Comparison of ENCODE assay signal across 22 cellular contexts in the genomic region with DNA sequence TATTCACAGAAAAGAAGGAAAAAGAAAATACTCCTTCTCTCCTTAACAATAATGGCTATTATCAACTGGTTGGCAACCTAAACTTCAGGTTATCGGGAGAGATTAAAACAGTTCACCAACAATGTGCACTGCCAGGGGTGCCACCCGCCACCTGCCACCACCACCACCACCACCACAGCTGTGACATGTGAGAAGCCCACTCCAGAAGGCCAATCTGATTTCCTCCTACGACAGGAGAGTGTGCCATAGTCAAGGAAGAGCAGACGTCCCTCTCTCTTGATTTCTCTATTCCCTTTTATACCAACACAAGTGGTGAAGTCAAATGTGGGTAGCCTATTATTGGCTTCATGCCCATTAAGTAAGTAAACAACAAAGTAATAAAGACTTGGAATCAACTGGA. TPM values are rescaled to one million over a fixed set of nuclear protein-coding genes. Genes with fewer than 3 reads are reported as not detected.
DNase-seq lines count a peak whose midpoint lies in the region; ATAC-seq and TF ChIP-seq lines count a peak whose summit lies in the region.
"Had no signal": no experiment of that assay in that cellular context is flagged by ENCODE, and none has a peak within 500 bp of the region (broad histone marks: within the 10 kb centered on the region; RNA-seq: fewer than 3 reads in every experiment).

No MANE protein-coding gene starts in this region.

- no peak for ATAC-seq in activated naive CD8-positive, alpha-beta T cell treated with anti-CD3 and anti-CD28 coated beads, Interleukin-2, amount 50 U/mL, for 24 hours
- ATAC-seq: CD8-positive, alpha-beta T cell; left ventricle myocardium superior; stimulated activated naive CD8-positive, alpha-beta T cell treated with anti-CD3 and anti-CD28 coated beads, Interleukin-15, amount 100 ng/mL, for 72 hours had no signal

- no peak overlapping the region for H3K23ac ChIP-seq in mesenchymal stem cell (ENCODE audit: low read length in 2 of 2)

- H3K4me3 ChIP-seq in mesenchymal stem cell (ENCODE audit: insufficient read depth in 1 of 2, low read depth in 1 of 2, low read length in 2 of 2) (no peak overlapping the region), spleen (no peak overlapping the region), breast epithelium (no peak overlapping the region)
- H3K4me3 ChIP-seq: right atrium auricular region, SJCRH30, tibial artery had no signal

- H3K27ac Mint-ChIP-seq in activated naive CD8-positive, alpha-beta T cell, result peak overlapping the region; percentile 43
- H3K27ac Mint-ChIP-seq in activated naive CD8-positive, alpha-beta T cell treated with anti-CD3 and anti-CD28 coated beads, Interleukin-2, amount 50 U/mL, for 24 hours, result no peak overlapping the region
- H3K27ac Mint-ChIP-seq: activated CD4-positive, alpha-beta memory T cell treated with anti-CD3 and anti-CD28 coated beads, Interleukin-2, amount 10 ng/mL, durations not matched to agents 7 days and 5 days; mesothelial cell of epicardium; nephron progenitor cell had no signal

- H3K27ac ChIP-seq in mesenchymal stem cell (ENCODE audit: low read length, poor library complexity, severe bottlenecking) (no peak overlapping the region), spleen (no peak overlapping the region), breast epithelium (no peak overlapping the region)
- H3K27ac ChIP-seq: parathyroid adenoma, right atrium auricular region, SJCRH30, tibial artery had no signal

- H3K9ac ChIP-seq in mesenchymal stem cell (ENCODE audit: low read length), result no peak overlapping the region
- H3K9ac ChIP-seq: parathyroid adenoma had no signal

- 95% methylated on average over 3 of the region's 4 CpGs for WGBS in mesenchymal stem cell
- WGBS in spleen, 5 donors, result 51 to 72% (median 63%) methylated on average over 4 of the region's 4 CpGs

- H3K27me3 ChIP-seq in mesenchymal stem cell (ENCODE audit: control insufficient read depth in 1 of 2, insufficient read depth in 1 of 2, low read length in 2 of 2) (no peaks in the 10 kb centered on the region), spleen (replicated peaks in 1 of 7) (peaks cover 0 to 8% (median 0%) of the 10 kb centered on the region in 7 donors), breast epithelium (no peaks in the 10 kb centered on the region)
- H3K27me3 ChIP-seq: right atrium auricular region, SJCRH30, tibial artery had no signal

- H3K18ac ChIP-seq in mesenchymal stem cell (ENCODE audit: low read depth in 1 of 2, low read length in 2 of 2), result no peak overlapping the region

- no peak overlapping the region for H2BK120ac ChIP-seq in mesenchymal stem cell (ENCODE audit: low read depth, low read length)

- H3K36me3 ChIP-seq in mesenchymal stem cell (ENCODE audit: control insufficient read depth in 1 of 2, insufficient read depth in 2 of 2, low read depth in 1 of 2, low read length in 2 of 2) (no peaks in the 10 kb centered on the region), spleen (no peaks in the 10 kb centered on the region), breast epithelium (no peaks in the 10 kb centered on the region)
- H3K36me3 ChIP-seq: right atrium auricular region, tibial artery had no signal

- H3K9me3 Mint-ChIP-seq in activated naive CD8-positive, alpha-beta T cell (ENCODE audit: low read depth), result no peaks in the 10 kb centered on the region
- H3K9me3 Mint-ChIP-seq in activated naive CD8-positive, alpha-beta T cell treated with anti-CD3 and anti-CD28 coated beads, Interleukin-2, amount 50 U/mL, for 24 hours, result no peaks in the 10 kb centered on the region
- H3K9me3 Mint-ChIP-seq: activated CD4-positive, alpha-beta memory T cell treated with anti-CD3 and anti-CD28 coated beads, Interleukin-2, amount 10 ng/mL, durations not matched to agents 7 days and 5 days; activated naive CD4-positive, alpha-beta T cell treated with anti-CD3 and anti-CD28 coated beads for 36 hours; CD8-positive, alpha-beta T cell; mesothelial cell of epicardium; nephron progenitor cell had no signal

- H3K4me1 ChIP-seq in mesenchymal stem cell (ENCODE audit: control insufficient read depth, insufficient read depth, low read depth, low read length) (peaks cover 4% of the 10 kb centered on the region), spleen (peaks cover 0 to 85% (median 40%) of the 10 kb centered on the region in 6 donors), breast epithelium (no peaks in the 10 kb centered on the region)
- H3K4me1 ChIP-seq: SJCRH30 had no signal

- H2BK5ac ChIP-seq in mesenchymal stem cell (ENCODE audit: low read depth, low read length, poor library complexity, severe bottlenecking), result no peak overlapping the region

- no peak overlapping the region for H2BK12ac ChIP-seq in mesenchymal stem cell (ENCODE audit: low read length in 2 of 2)

- no peak overlapping the region for H3K4ac ChIP-seq in mesenchymal stem cell (ENCODE audit: low read depth in 1 of 2, low read length in 2 of 2)

- peaks cover 68% of the 10 kb centered on the region for H3K4me1 Mint-ChIP-seq in activated naive CD8-positive, alpha-beta T cell (ENCODE audit: low read depth)
- peaks cover 54% of the 10 kb centered on the region for H3K4me1 Mint-ChIP-seq in activated naive CD8-positive, alpha-beta T cell treated with anti-CD3 and anti-CD28 coated beads, Interleukin-2, amount 50 U/mL, for 24 hours

- peak overlapping the region; percentile 49 for H4K8ac ChIP-seq in mesenchymal stem cell (ENCODE audit: low read length)

- H2AFZ ChIP-seq in mesenchymal stem cell (ENCODE audit: low read depth, low read length), result no peak overlapping the region
- H2AFZ ChIP-seq: parathyroid adenoma had no signal

- H3K9me3 ChIP-seq in mesenchymal stem cell (ENCODE audit: control insufficient read depth, low read length), result no peaks in the 10 kb centered on the region
- H3K9me3 ChIP-seq in spleen, result no peaks in the 10 kb centered on the region
- no peaks in the 10 kb centered on the region for H3K9me3 ChIP-seq in breast epithelium
- H3K9me3 ChIP-seq: right atrium auricular region, SJCRH30, tibial artery had no signal

- H3K27me3 Mint-ChIP-seq in activated naive CD8-positive, alpha-beta T cell, result no peaks in the 10 kb centered on the region
- H3K27me3 Mint-ChIP-seq in activated naive CD8-positive, alpha-beta T cell treated with anti-CD3 and anti-CD28 coated beads, Interleukin-2, amount 50 U/mL, for 24 hours, result no peaks in the 10 kb centered on the region
- H3K27me3 Mint-ChIP-seq: activated CD4-positive, alpha-beta memory T cell treated with anti-CD3 and anti-CD28 coated beads, Interleukin-2, amount 10 ng/mL, durations not matched to agents 7 days and 5 days; stimulated activated naive CD8-positive, alpha-beta T cell treated with anti-CD3 and anti-CD28 coated beads, Interleukin-15, amount 100 ng/mL, for 72 hours had no signal

- H3K36me3 Mint-ChIP-seq in activated naive CD8-positive, alpha-beta T cell, result peaks cover 10% of the 10 kb centered on the region
- peaks cover 3% of the 10 kb centered on the region for H3K36me3 Mint-ChIP-seq in activated naive CD8-positive, alpha-beta T cell treated with anti-CD3 and anti-CD28 coated beads, Interleukin-2, amount 50 U/mL, for 24 hours (ENCODE audit: low read depth)
- H3K36me3 Mint-ChIP-seq: mesothelial cell of epicardium had no signal

- H3K14ac ChIP-seq in mesenchymal stem cell (ENCODE audit: low read length in 2 of 2), result no peak overlapping the region

- TF ChIP-seq CTCF in spleen (IDR thresholded peaks at IDR 0.05 in 8 of 11, conservative IDR thresholded peaks at IDR 0.05 in 3 of 11), result no peak
- no peak for TF ChIP-seq CTCF in breast epithelium (IDR thresholded peaks at IDR 0.05)

- no peak overlapping the region for H3K4me3 Mint-ChIP-seq in activated naive CD8-positive, alpha-beta T cell
- no peak overlapping the region for H3K4me3 Mint-ChIP-seq in activated naive CD8-positive, alpha-beta T cell treated with anti-CD3 and anti-CD28 coated beads, Interleukin-2, amount 50 U/mL, for 24 hours
- H3K4me3 Mint-ChIP-seq: activated CD4-positive, alpha-beta memory T cell treated with anti-CD3 and anti-CD28 coated beads, Interleukin-2, amount 10 ng/mL, durations not matched to agents 7 days and 5 days; mesothelial cell of epicardium; nephron progenitor cell had no signal

- intact Hi-C loops in spleen (cut with DNase I; ENCODE audit: low total_unique reads) (no loop called here), breast epithelium (cut with DNase I; ENCODE audit: low total_unique reads) (no loop called here)

- no peak for DNase-seq in activated naive CD8-positive, alpha-beta T cell treated with anti-CD3 and anti-CD28 coated beads, Interleukin-2, amount 50 U/mL, for 24 hours
- DNase-seq in NCI-H345 treated with DMSO at 0.1 percent for 48 hours (lab: John Stamatoyannopoulos, UW; ENCODE audit: unreplicated experiment), result peak; percentile 10
- no peak for DNase-seq in mesenchymal stem cell
- no peak for DNase-seq in spleen
- DNase-seq in breast epithelium (ENCODE audit: low spot score in 2 of 2), result no peak
- DNase-seq in cerebellar cortex (ENCODE audit: low spot score), result no peak
- DNase-seq: activated CD4-positive, alpha-beta memory T cell treated with anti-CD3 and anti-CD28 coated beads, Interleukin-2, amount 10 ng/mL, durations not matched to agents 7 days and 5 days; activated CD4-positive, CD25-positive, alpha-beta regulatory T cell treated with anti-CD3 and anti-CD28 coated beads, Interleukin-2, amount 50 U/mL, for 72 hours; activated naive CD4-positive, alpha-beta T cell treated with anti-CD3 and anti-CD28 coated beads for 36 hours; activated T-cell treated with anti-CD3 and anti-CD28 coated beads for 4 hours; CD8-positive, alpha-beta T cell; central memory CD4-positive, alpha-beta T cell; left ventricle myocardium superior; NCI-H226; nephron progenitor cell; SJCRH30; stimulated activated naive CD8-positive, alpha-beta T cell treated with anti-CD3 and anti-CD28 coated beads, Interleukin-15, amount 100 ng/mL, for 72 hours; tibial artery had no signal

- no peak overlapping the region for H2AK5ac ChIP-seq in mesenchymal stem cell (ENCODE audit: low read length, severe bottlenecking)

- H3K79me1 ChIP-seq in mesenchymal stem cell (replicated peaks; ENCODE audit: low read length, poor library complexity, severe bottlenecking), result peaks cover 24% of the 10 kb centered on the region

- H3K4me2 ChIP-seq in mesenchymal stem cell (ENCODE audit: low read length, poor library complexity, severe bottlenecking), result no peak overlapping the region

- TF ChIP-seq POLR2A in spleen (IDR thresholded peaks at IDR 0.05) (no peak), breast epithelium (IDR thresholded peaks at IDR 0.05) (no peak)

- H4K91ac ChIP-seq in mesenchymal stem cell (ENCODE audit: low read length), result no peak overlapping the region

- no peak overlapping the region for H2BK15ac ChIP-seq in mesenchymal stem cell (ENCODE audit: low read depth, poor library complexity, severe bottlenecking)

RNA-seq across cellular contexts. Expression of a gene that starts 22.5 kb away (rescaled TPM):
- polyA plus RNA-seq in mesenchymal stem cell (2013, experiment 1 of 2), result 27.9 TPM
- polyA plus RNA-seq in mesenchymal stem cell (2013, experiment 2 of 2), result 28.5 TPM
- total RNA-seq in spleen (10 to 100 TPM; 21.0 to 52.3 (median 35.6) TPM), breast epithelium (10 to 100 TPM; 39.0 to 49.3 (median 47.2) TPM)
- polyA plus RNA-seq in spleen, result 1 to 10 TPM; 4.4 to 5.6 (median 5.6) TPM
